ENCODE assay signal across 12 cellular contexts in genomic region chr5:158553946-158554336, GRCh38.
"Had no signal": no experiment of that assay in that cellular context is flagged by ENCODE, and none has a peak within 500 bp of the region (broad histone marks: within the 10 kb centered on the region; RNA-seq: fewer than 3 reads in every experiment).

No MANE protein-coding gene starts in this region.

- ATAC-seq: natural killer cell treated with Interleukin-12 subunit alpha and Interleukin-12 subunit beta and Interleukin-15 and Interleukin-18, amount 100 ng/mL, for 72 hours; stimulated activated naive B cell treated with anti-CD40 and anti-IgM and Interleukin-4, amounts not matched to agents 10 μg/mL and 1 μg/mL and 100 μg/mL, for 72 hours had no signal

- DNase-seq: activated CD4-positive, alpha-beta T cell treated with anti-CD3 and anti-CD28 coated beads, Interleukin-2, amount 10 ng/mL, durations not matched to agents 7 days and 5 days; activated naive CD8-positive, alpha-beta T cell treated with anti-CD3 and anti-CD28 coated beads for 36 hours; anterior cingulate cortex; cerebellar nuclear complex; effector CD8-positive, alpha-beta T cell; hippocampal formation; mesendoderm; nucleus accumbens; stimulated activated naive B cell treated with anti-CD40 and anti-IgM and Interleukin-4, amounts not matched to agents 10 μg/mL and 1 μg/mL and 100 μg/mL, for 72 hours; substantia nigra; trophoblast cell had no signal
